Comparison of ENCODE assay signal across 33 cellular contexts in the genomic region with DNA sequence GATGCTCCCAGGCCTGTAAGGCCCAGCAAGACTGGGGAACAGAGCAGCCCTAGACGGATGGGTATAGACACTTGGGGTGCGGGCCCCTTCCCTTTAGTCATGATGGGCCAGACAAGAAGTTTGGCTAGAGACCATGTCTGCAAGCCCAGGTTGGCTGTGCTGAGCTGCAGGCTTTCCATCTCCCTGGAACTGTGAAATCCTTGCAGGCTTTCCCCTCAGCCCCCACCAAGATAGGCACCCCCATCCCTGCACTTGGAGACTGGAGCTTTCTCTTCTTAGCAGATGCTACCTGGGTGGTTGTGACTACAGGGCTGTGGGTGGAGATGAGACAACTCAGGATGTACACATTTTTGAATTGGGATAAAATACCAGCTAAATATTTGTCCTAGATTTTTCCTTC.
"Had no signal": no experiment of that assay in that cellular context is flagged by ENCODE, and none has a peak within 500 bp of the region (broad histone marks: within the 10 kb centered on the region; RNA-seq: fewer than 3 reads in every experiment).

No MANE protein-coding gene starts in this region.

- H3K27ac ChIP-seq: adrenal gland, body of pancreas, brain microvascular endothelial cell, breast epithelium, VCaP had no signal

- H3K4me3 ChIP-seq: adrenal gland, body of pancreas, breast epithelium had no signal

- DNase-seq: activated B cell treated with CpG ODN at 0.5 μM for 24 hours; activated CD4-positive, alpha-beta memory T cell treated with anti-CD3 and anti-CD28 coated beads for 36 hours; activated CD4-positive, alpha-beta T cell treated with anti-CD3 and anti-CD28 coated beads for 4 hours; activated CD4-positive, alpha-beta T cell treated with anti-CD3 and anti-CD28 coated beads, Interleukin-2, amount 10 ng/mL, durations not matched to agents 24 days and 14 days; activated CD4-positive, alpha-beta T cell treated with anti-CD3 and anti-CD28 coated beads, Interleukin-2, amount 50 U/mL, for 1 hour; activated CD4-positive, alpha-beta T cell treated with anti-CD3 and anti-CD28 coated beads, Interleukin-2, amount 50 U/mL, for 4 hours; activated CD4-positive, CD25-positive, alpha-beta regulatory T cell treated with anti-CD3 and anti-CD28 coated beads, Interleukin-2, amount 50 U/mL, for 72 hours; activated CD8-positive, alpha-beta memory T cell treated with anti-CD3 and anti-CD28 coated beads, Interleukin-2, amount 50 U/mL, for 4 hours; activated CD8-positive, alpha-beta T cell treated with anti-CD3 and anti-CD28 coated beads for 36 hours; activated effector memory CD4-positive, alpha-beta T cell treated with anti-CD3 and anti-CD28 coated beads, Interleukin-2, amount 50 U/mL, for 16 hours; activated gamma-delta T cell treated with Interleukin-2 at 50 U/mL for 16 hours; activated naive CD4-positive, alpha-beta T cell; activated naive CD4-positive, alpha-beta T cell treated with anti-CD3 and anti-CD28 coated beads for 36 hours; activated naive CD4-positive, alpha-beta T cell treated with anti-CD3 and anti-CD28 coated beads, Interleukin-2, amount 50 U/mL, for 16 hours; activated naive CD8-positive, alpha-beta T cell treated with anti-CD3 and anti-CD28 coated beads for 36 hours; activated T-cell treated with anti-CD3 and anti-CD28 coated beads for 4 hours; activated T-cell treated with anti-CD3 and anti-CD28 coated beads, Interleukin-2, amount 50 U/mL, for 1 hour; activated T-cell treated with anti-CD3 and anti-CD28 coated beads, Interleukin-2, amount 50 U/mL, for 4 hours; activated T-cell treated with anti-CD3 and anti-CD28 coated beads, Interleukin-2, amount 50 U/mL, for 72 hours; adrenal gland; amniotic stem cell; aorta; body of pancreas; brain microvascular endothelial cell; central memory CD4-positive, alpha-beta T cell; SW 1271; T-helper 1 cell; T-helper 2 cell; T-helper 9 cell had no signal

- H3K27me3 ChIP-seq: adrenal gland, body of pancreas, breast epithelium had no signal

- H3K36me3 ChIP-seq: adrenal gland, brain microvascular endothelial cell, breast epithelium had no signal

- H3K9me3 ChIP-seq: adrenal gland, body of pancreas, breast epithelium had no signal

- H3K4me1 ChIP-seq: adrenal gland, body of pancreas, breast epithelium had no signal

- ATAC-seq: activated CD8-positive, alpha-beta T cell treated with anti-CD3 and anti-CD28 coated beads for 36 hours; activated naive CD4-positive, alpha-beta T cell treated with anti-CD3 and anti-CD28 coated beads, Interleukin-2, amount 50 U/mL, for 72 hours; activated T-cell treated with anti-CD3 and anti-CD28 coated beads, Interleukin-2, amount 50 U/mL, for 4 hours; activated T-cell treated with anti-CD3 and anti-CD28 coated beads, Interleukin-2, amount 50 U/mL, for 72 hours; activated T-helper 17 cell treated with anti-CD3 and anti-CD28 coated beads, Interleukin-2, amount 50 U/mL, for 72 hours; body of pancreas had no signal
